1 cellular context compared by ENCODE assay signal in the genomic region with DNA sequence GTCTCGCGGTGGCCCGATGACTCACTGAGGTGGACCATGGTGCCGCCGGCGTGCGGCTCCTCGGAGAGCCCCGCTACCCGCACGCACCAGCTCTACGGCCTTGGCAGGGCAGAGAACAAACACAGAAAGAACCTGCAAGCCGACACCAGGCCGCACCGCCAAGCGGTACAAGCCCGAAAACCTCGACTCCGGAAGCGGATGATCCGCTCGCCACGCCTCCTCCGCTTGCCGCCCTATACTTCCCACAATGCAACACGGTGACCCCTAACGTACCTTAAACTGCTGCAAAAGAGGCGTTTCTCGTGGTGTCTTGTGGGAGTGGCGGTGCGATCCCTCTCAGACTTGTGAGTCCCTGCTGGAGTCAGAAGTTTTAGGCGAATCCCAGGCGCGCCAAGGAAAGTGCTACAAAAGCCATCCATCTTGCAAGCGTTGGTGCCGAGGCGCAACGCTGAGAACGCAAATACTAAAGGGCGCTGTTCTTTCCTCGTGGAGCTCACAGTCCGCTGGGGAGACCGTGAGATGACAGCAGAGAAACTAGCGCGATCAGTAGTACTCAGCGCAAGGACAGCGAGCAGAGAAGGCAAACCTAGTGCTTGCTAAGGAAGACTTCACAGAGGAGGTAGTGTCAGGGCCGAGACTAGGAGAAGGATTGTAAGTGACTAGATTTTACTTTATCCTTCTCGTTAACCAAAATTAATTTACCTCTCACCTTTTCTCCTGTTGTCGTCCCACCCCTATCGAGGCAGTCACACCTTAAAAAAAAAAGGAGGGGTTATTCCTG.
TF ChIP-seq lines count a peak whose summit lies in the region.

A gene (minus strand): TSS at position 200 of the 781 bp plus-strand sequence. CDS start 162 bp downstream, at position 38.

TF ChIP-seq in HepG2, 621 proteins besides CTCF, POLR2A, EP300 and RAD21 (continued from another document and continues in another):
- TF ChIP-seq, protein P1, sequence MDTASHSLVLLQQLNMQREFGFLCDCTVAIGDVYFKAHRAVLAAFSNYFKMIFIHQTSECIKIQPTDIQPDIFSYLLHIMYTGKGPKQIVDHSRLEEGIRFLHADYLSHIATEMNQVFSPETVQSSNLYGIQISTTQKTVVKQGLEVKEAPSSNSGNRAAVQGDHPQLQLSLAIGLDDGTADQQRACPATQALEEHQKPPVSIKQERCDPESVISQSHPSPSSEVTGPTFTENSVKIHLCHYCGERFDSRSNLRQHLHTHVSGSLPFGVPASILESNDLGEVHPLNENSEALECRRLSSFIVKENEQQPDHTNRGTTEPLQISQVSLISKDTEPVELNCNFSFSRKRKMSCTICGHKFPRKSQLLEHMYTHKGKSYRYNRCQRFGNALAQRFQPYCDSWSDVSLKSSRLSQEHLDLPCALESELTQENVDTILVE (CRISPR knock-in tag; IDR thresholded peaks at IDR 0.05) = peak; percentile 92
- TF ChIP-seq ZNF674 (CRISPR knock-in tag; IDR thresholded peaks at IDR 0.05; ENCODE audit: low read depth) (no peak), ZNF773 (CRISPR knock-in tag; IDR thresholded peaks at IDR 0.05; ENCODE audit: borderline replicate concordance) (no peak), KAT7 (CRISPR knock-in tag; IDR thresholded peaks at IDR 0.05; ENCODE audit: borderline replicate concordance) (peak; percentile 78), ZNF256 (CRISPR knock-in tag; conservative IDR thresholded peaks at IDR 0.05) (no peak), NFATC3 (CRISPR knock-in tag; IDR thresholded peaks at IDR 0.05) (0 out of 2 replicates have a peak, but pooled peaks have one; percentile 21), ZNF562 (CRISPR knock-in tag; IDR thresholded peaks at IDR 0.05; ENCODE audit: borderline replicate concordance) (no peak), RFX1 (IDR thresholded peaks at IDR 0.05) (no peak), SMAD9 (CRISPR knock-in tag; IDR thresholded peaks at IDR 0.05) (no peak), TOPORS (CRISPR knock-in tag; IDR thresholded peaks at IDR 0.05) (0 out of 2 replicates have a peak, but pooled peaks have one; percentile 26), HHEX (CRISPR knock-in tag; IDR thresholded peaks at IDR 0.05) (no peak), NKX3-1 (CRISPR knock-in tag; IDR thresholded peaks at IDR 0.05) (no peak), JDP2 (CRISPR knock-in tag; IDR thresholded peaks at IDR 0.05; ENCODE audit: borderline replicate concordance) (no peak), KLF6 (CRISPR knock-in tag; IDR thresholded peaks at IDR 0.05) (peak; percentile 54; the same call in 1 of the 2 replicates), ZNF24 (IDR thresholded peaks at IDR 0.05) (no peak), NFE2 (CRISPR knock-in tag; IDR thresholded peaks at IDR 0.05) (no peak), ZBTB38 (CRISPR knock-in tag; IDR thresholded peaks at IDR 0.05) (peak; percentile 63; the same call in 1 of the 2 replicates), TCF7 (IDR thresholded peaks at IDR 0.05; ENCODE audit: low read depth) (no peak), ZNF552 (CRISPR knock-in tag; IDR thresholded peaks at IDR 0.05; ENCODE audit: borderline replicate concordance) (no peak), RCOR2 (CRISPR knock-in tag; IDR thresholded peaks at IDR 0.05) (no peak), ZNF788 (CRISPR knock-in tag; IDR thresholded peaks at IDR 0.05; ENCODE audit: borderline replicate concordance) (peak; percentile 83; the same call in 1 of the 2 replicates), ZKSCAN8 (CRISPR knock-in tag; IDR thresholded peaks at IDR 0.05; ENCODE audit: borderline replicate concordance) (no peak), ADNP (CRISPR knock-in tag; IDR thresholded peaks at IDR 0.05) (no peak), ZNF850 (CRISPR knock-in tag; conservative IDR thresholded peaks at IDR 0.05) (0 out of 2 replicates have a peak, but pooled peaks have one; percentile 37), SP4 (CRISPR knock-in tag; IDR thresholded peaks at IDR 0.05) (peak; percentile 90), ZNF431 (CRISPR knock-in tag; IDR thresholded peaks at IDR 0.05; ENCODE audit: borderline replicate concordance, low read depth) (peak; percentile 80), ARID2 (CRISPR knock-in tag; IDR thresholded peaks at IDR 0.05; ENCODE audit: borderline replicate concordance) (no peak), KMT2B (CRISPR knock-in tag; IDR thresholded peaks at IDR 0.05) (peak; percentile 97), TBP (CRISPR knock-in tag; IDR thresholded peaks at IDR 0.05) (no peak), ETV6 (CRISPR knock-in tag; conservative IDR thresholded peaks at IDR 0.05) (peak; percentile 29; the same call in 1 of the 2 replicates), NCOA2 (CRISPR knock-in tag; IDR thresholded peaks at IDR 0.05) (peak; percentile 75; the same call in 1 of the 2 replicates), ZFX (CRISPR knock-in tag; IDR thresholded peaks at IDR 0.05; ENCODE audit: low read depth) (peak; percentile 98), ZNF616 (CRISPR knock-in tag; IDR thresholded peaks at IDR 0.05; ENCODE audit: low read depth) (no peak)
- TF ChIP-seq, protein P2, sequence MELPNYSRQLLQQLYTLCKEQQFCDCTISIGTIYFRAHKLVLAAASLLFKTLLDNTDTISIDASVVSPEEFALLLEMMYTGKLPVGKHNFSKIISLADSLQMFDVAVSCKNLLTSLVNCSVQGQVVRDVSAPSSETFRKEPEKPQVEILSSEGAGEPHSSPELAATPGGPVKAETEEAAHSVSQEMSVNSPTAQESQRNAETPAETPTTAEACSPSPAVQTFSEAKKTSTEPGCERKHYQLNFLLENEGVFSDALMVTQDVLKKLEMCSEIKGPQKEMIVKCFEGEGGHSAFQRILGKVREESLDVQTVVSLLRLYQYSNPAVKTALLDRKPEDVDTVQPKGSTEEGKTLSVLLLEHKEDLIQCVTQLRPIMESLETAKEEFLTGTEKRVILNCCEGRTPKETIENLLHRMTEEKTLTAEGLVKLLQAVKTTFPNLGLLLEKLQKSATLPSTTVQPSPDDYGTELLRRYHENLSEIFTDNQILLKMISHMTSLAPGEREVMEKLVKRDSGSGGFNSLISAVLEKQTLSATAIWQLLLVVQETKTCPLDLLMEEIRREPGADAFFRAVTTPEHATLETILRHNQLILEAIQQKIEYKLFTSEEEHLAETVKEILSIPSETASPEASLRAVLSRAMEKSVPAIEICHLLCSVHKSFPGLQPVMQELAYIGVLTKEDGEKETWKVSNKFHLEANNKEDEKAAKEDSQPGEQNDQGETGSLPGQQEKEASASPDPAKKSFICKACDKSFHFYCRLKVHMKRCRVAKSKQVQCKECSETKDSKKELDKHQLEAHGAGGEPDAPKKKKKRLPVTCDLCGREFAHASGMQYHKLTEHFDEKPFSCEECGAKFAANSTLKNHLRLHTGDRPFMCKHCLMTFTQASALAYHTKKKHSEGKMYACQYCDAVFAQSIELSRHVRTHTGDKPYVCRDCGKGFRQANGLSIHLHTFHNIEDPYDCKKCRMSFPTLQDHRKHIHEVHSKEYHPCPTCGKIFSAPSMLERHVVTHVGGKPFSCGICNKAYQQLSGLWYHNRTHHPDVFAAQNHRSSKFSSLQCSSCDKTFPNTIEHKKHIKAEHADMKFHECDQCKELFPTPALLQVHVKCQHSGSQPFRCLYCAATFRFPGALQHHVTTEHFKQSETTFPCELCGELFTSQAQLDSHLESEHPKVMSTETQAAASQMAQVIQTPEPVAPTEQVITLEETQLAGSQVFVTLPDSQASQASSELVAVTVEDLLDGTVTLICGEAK (IDR thresholded peaks at IDR 0.05) = no peak
- TF ChIP-seq, protein P2 (CRISPR knock-in tag; IDR thresholded peaks at IDR 0.05) = peak; percentile 36
- TF ChIP-seq, protein P3, sequence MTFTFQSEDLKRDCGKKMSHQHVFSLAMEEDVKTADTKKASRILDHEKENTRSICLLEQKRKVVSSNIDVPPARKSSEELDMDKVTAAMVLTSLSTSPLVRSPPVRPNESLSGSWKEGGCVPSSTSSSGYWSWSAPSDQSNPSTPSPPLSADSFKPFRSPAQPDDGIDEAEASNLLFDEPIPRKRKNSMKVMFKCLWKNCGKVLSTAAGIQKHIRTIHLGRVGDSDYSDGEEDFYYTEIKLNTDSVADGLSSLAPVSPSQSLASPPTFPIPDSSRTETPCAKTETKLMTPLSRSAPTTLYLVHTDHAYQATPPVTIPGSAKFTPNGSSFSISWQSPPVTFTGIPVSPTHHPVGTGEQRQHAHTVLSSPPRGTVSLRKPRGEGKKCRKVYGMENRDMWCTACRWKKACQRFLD (CRISPR knock-in tag; IDR thresholded peaks at IDR 0.05; ENCODE audit: borderline replicate concordance) = no peak
- TF ChIP-seq, protein P4, sequence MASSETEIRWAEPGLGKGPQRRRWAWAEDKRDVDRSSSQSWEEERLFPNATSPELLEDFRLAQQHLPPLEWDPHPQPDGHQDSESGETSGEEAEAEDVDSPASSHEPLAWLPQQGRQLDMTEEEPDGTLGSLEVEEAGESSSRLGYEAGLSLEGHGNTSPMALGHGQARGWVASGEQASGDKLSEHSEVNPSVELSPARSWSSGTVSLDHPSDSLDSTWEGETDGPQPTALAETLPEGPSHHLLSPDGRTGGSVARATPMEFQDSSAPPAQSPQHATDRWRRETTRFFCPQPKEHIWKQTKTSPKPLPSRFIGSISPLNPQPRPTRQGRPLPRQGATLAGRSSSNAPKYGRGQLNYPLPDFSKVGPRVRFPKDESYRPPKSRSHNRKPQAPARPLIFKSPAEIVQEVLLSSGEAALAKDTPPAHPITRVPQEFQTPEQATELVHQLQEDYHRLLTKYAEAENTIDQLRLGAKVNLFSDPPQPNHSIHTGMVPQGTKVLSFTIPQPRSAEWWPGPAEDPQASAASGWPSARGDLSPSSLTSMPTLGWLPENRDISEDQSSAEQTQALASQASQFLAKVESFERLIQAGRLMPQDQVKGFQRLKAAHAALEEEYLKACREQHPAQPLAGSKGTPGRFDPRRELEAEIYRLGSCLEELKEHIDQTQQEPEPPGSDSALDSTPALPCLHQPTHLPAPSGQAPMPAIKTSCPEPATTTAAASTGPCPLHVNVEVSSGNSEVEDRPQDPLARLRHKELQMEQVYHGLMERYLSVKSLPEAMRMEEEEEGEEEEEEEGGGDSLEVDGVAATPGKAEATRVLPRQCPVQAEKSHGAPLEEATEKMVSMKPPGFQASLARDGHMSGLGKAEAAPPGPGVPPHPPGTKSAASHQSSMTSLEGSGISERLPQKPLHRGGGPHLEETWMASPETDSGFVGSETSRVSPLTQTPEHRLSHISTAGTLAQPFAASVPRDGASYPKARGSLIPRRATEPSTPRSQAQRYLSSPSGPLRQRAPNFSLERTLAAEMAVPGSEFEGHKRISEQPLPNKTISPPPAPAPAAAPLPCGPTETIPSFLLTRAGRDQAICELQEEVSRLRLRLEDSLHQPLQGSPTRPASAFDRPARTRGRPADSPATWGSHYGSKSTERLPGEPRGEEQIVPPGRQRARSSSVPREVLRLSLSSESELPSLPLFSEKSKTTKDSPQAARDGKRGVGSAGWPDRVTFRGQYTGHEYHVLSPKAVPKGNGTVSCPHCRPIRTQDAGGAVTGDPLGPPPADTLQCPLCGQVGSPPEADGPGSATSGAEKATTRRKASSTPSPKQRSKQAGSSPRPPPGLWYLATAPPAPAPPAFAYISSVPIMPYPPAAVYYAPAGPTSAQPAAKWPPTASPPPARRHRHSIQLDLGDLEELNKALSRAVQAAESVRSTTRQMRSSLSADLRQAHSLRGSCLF (CRISPR knock-in tag; IDR thresholded peaks at IDR 0.05; ENCODE audit: borderline replicate concordance) = no peak
- TF ChIP-seq, protein P5, sequence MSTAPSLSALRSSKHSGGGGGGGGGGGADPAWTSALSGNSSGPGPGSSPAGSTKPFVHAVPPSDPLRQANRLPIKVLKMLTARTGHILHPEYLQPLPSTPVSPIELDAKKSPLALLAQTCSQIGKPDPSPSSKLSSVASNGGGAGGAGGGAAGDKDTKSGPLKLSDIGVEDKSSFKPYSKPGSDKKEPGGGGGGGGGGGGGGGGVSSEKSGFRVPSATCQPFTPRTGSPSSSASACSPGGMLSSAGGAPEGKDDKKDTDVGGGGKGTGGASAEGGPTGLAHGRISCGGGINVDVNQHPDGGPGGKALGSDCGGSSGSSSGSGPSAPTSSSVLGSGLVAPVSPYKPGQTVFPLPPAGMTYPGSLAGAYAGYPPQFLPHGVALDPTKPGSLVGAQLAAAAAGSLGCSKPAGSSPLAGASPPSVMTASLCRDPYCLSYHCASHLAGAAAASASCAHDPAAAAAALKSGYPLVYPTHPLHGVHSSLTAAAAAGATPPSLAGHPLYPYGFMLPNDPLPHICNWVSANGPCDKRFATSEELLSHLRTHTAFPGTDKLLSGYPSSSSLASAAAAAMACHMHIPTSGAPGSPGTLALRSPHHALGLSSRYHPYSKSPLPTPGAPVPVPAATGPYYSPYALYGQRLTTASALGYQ (CRISPR knock-in tag; IDR thresholded peaks at IDR 0.05) = peak; percentile 38; the same call in 1 of the 2 replicates
- TF ChIP-seq, protein P6, sequence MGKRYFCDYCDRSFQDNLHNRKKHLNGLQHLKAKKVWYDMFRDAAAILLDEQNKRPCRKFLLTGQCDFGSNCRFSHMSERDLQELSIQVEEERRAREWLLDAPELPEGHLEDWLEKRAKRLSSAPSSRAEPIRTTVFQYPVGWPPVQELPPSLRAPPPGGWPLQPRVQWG (CRISPR knock-in tag; IDR thresholded peaks at IDR 0.05; ENCODE audit: borderline replicate concordance, low read depth) = no peak
- TF ChIP-seq, protein P7, sequence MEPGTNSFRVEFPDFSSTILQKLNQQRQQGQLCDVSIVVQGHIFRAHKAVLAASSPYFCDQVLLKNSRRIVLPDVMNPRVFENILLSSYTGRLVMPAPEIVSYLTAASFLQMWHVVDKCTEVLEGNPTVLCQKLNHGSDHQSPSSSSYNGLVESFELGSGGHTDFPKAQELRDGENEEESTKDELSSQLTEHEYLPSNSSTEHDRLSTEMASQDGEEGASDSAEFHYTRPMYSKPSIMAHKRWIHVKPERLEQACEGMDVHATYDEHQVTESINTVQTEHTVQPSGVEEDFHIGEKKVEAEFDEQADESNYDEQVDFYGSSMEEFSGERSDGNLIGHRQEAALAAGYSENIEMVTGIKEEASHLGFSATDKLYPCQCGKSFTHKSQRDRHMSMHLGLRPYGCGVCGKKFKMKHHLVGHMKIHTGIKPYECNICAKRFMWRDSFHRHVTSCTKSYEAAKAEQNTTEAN (CRISPR knock-in tag; conservative IDR thresholded peaks at IDR 0.05) = no peak
